ENCODE assay signal across 8 cellular contexts in the genomic region with DNA sequence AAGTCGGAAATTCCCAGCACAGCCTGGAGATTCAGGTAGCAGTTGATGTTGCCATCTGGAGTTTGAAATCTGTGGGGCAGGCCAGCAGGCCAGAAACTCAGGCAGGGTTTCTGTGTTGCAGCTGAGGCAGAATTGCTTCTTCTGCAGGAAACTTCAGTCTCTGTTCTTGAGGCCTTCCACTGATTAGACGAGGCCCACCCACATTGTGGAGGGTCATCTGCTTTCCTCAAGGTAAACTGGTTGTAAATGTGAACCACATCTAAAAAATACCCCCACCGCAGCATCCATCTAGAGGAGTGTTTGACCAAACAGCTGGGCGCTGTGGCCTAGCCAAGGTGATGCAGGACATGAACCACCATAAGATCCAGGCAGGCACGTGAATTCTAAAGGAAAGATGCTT.
"Had no signal": no experiment of that assay in that cellular context is flagged by ENCODE, and none has a peak within 500 bp of the region (broad histone marks: within the 10 kb centered on the region; RNA-seq: fewer than 3 reads in every experiment).

No MANE protein-coding gene starts in this region.

- H3K9me3 Mint-ChIP-seq: GM23338 had no signal

- H3K9ac ChIP-seq: KMS-11 had no signal

- H3K36me3 ChIP-seq: HAP-1 had no signal

- DNase-seq: H7, IMR-90, KBM-7 had no signal

- H3K27ac Mint-ChIP-seq: GM23338 had no signal

- FAIRE-seq: HTR-8/SVneo had no signal

- H3K27ac ChIP-seq: KMS-11 had no signal

- ATAC-seq: HCT116 had no signal

- H3K9me3 ChIP-seq: HAP-1 had no signal

- H3K4me3 Mint-ChIP-seq: GM23338 had no signal

- H3K4me2 ChIP-seq: GM23338, KMS-11 had no signal

- H3K4me3 ChIP-seq: GM23338, HAP-1 had no signal

- H3K4me1 ChIP-seq: HAP-1 had no signal
